ENCODE assay signal across 15 cellular contexts in genomic region chrX:39809326-39809725, GRCh38.
DNase-seq lines count a peak whose midpoint lies in the region; ATAC-seq and TF ChIP-seq lines count a peak whose summit lies in the region.
"Had no signal": no experiment of that assay in that cellular context is flagged by ENCODE, and none has a peak within 500 bp of the region (broad histone marks: within the 10 kb centered on the region; RNA-seq: fewer than 3 reads in every experiment).

No MANE protein-coding gene starts in this region.

- H3K27ac ChIP-seq in ascending aorta = peak overlapping the region; percentile 50 to 68

- ATAC-seq in GM18502 (IDR thresholded peaks at IDR 0.05; ENCODE audit: poor library complexity, unreplicated experiment) = no peak
- ATAC-seq in GM21367 (IDR thresholded peaks at IDR 0.05; ENCODE audit: unreplicated experiment) = no peak
- ATAC-seq: T-helper 17 cell had no signal

- no peaks in the 10 kb centered on the region for H3K27me3 ChIP-seq in ascending aorta
- H3K27me3 ChIP-seq: MG63 had no signal

- H3K36me3 ChIP-seq in ascending aorta = no peaks in the 10 kb centered on the region
- H3K36me3 ChIP-seq: MG63 had no signal

- DNase-seq in HPDE6-E6E7 (ENCODE audit: extremely low spot score) = peak; percentile 14
- no peak for DNase-seq in ascending aorta (ENCODE audit: low spot score in 2 of 2)
- DNase-seq in glomerular visceral epithelial cell (ENCODE audit: extremely low spot score) = peak; percentile 19
- peak; percentile 49 for DNase-seq in stromal cell of bone marrow (ENCODE audit: low read depth)
- no peak for DNase-seq in mesenteric fat pad (ENCODE audit: low spot score)
- no peak for DNase-seq in MV-4-11 (lab: John Stamatoyannopoulos, UW)
- DNase-seq: activated CD4-positive, alpha-beta T cell treated with anti-CD3 and anti-CD28 coated beads for 4 hours; Caco-2; central memory CD4-positive, alpha-beta T cell; MG63; naive B cell; NCI-H2171; T-helper 17 cell had no signal

- peaks cover 7 to 15% of the 10 kb centered on the region in 2 donors for H3K4me1 ChIP-seq in ascending aorta

- intact Hi-C loops in ascending aorta (cut with DNase I) = loop anchor here (2.0 kb wide), 1 partner anchor 73 kb away; no protein-coding TSS in a partner anchor

- H3K9me3 ChIP-seq in ascending aorta = no peaks in the 10 kb centered on the region
- H3K9me3 ChIP-seq: Caco-2, MG63 had no signal

- no peak overlapping the region for H3K4me3 ChIP-seq in ascending aorta
- H3K4me3 ChIP-seq: MG63 had no signal

- TF ChIP-seq CTCF in ascending aorta (IDR thresholded peaks at IDR 0.05) = no peak

Comparison
In these comparisons a context has a peak if more than half of its experiments do, and no peak if none do; other contexts are left out.
1. DNase-seq: peak in HPDE6-E6E7 (single experiment), glomerular visceral epithelial cell (single experiment) and stromal cell of bone marrow (single experiment); none in ascending aorta (0 of 2), mesenteric fat pad (single experiment) and MV-4-11 (single experiment).